1 cellular context compared by ENCODE assay signal in genomic region chr1:156926175-156926574, GRCh38.
TF ChIP-seq lines count a peak whose summit lies in the region.

No MANE protein-coding gene starts in this region.

TF ChIP-seq in HCT116, 20 proteins besides CTCF, POLR2A, EP300 and RAD21 (continued from another document):
- TF ChIP-seq, protein P1, sequence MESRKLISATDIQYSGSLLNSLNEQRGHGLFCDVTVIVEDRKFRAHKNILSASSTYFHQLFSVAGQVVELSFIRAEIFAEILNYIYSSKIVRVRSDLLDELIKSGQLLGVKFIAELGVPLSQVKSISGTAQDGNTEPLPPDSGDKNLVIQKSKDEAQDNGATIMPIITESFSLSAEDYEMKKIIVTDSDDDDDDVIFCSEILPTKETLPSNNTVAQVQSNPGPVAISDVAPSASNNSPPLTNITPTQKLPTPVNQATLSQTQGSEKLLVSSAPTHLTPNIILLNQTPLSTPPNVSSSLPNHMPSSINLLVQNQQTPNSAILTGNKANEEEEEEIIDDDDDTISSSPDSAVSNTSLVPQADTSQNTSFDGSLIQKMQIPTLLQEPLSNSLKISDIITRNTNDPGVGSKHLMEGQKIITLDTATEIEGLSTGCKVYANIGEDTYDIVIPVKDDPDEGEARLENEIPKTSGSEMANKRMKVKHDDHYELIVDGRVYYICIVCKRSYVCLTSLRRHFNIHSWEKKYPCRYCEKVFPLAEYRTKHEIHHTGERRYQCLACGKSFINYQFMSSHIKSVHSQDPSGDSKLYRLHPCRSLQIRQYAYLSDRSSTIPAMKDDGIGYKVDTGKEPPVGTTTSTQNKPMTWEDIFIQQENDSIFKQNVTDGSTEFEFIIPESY (IDR thresholded peaks at IDR 0.05; ENCODE audit: extremely low read depth, insufficient replicate concordance, low read length), result no peak
TF ChIP-seq in HCT116: peak in this region for 3.
